7 cellular contexts compared by ENCODE assay signal in the genomic region with DNA sequence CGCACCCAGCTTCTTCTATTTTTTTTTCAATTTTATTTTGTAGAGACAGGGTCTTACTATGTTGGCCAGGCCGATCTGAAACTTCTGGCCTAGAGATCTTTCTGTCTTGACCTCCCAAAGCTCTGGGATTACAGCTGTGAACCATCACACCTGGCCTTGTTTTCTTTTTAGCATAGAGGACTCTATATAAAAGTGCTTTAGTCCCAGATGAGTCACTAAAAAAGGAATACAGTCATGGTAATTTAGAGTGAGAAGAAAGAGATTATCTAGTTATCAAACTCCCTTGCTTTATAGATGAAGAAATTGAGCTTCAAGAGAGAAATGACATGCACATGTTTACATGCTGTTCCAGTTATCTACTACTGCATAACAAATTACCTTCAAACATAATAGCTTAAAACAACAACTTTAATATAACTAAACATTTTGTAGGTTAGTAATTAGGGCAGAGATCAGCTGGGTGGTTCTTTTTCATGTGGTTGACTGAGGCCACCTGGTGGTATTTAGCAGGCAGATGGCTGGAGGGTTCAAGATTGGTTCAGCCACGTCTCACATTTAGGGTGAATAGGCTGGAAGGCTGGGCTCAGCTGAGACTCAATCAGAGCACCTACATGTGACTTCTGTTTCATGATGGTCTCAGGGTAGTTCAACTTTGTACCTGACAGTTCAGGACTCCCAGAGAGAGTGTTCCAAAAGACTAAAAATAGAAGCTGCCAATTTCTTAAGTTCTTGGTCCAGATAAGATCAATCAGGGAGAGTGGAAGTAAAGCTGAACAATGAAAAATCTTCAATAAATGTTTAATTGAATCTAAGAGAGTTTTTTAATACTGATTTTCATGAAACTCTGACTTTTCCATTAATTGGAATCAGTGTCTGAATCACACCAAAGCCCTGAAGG. TPM values are rescaled to one million over a fixed set of nuclear protein-coding genes. Genes with fewer than 3 reads are reported as not detected.
DNase-seq lines count a peak whose midpoint lies in the region; ATAC-seq, FAIRE-seq and TF ChIP-seq lines count a peak whose summit lies in the region.

No MANE protein-coding gene starts in this region.

- peaks cover 2% of the 10 kb centered on the region for H3K4me1 Mint-ChIP-seq in activated CD4-positive, alpha-beta T cell treated with anti-CD3 and anti-CD28 coated beads, Interleukin-2, amount 10 ng/mL, durations not matched to agents 7 days and 5 days

- H3K9me3 ChIP-seq in GM23248 (ENCODE audit: low read depth) (no peaks in the 10 kb centered on the region), psoas muscle (no peaks in the 10 kb centered on the region)

- POLR2A ChIA-PET in activated CD4-positive, alpha-beta T cell treated with anti-CD3 and anti-CD28 coated beads, Interleukin-2, amount 10 ng/mL, durations not matched to agents 7 days and 5 days (lab: Charles Lee) = no interaction called here

- H3K27me3 ChIP-seq in GM23248 (replicated peaks; ENCODE audit: insufficient read depth) (peaks cover 10% of the 10 kb centered on the region), psoas muscle (ENCODE audit: insufficient read depth in 3 of 3, low read length in 2 of 3) (no peaks in the 10 kb centered on the region)

- DNase-seq in GM23248 (peak; percentile 61), NCI-H2196 (lab: John Stamatoyannopoulos, UW; ENCODE audit: unreplicated experiment) (peak; percentile 36), fibroblast of the aortic adventitia (ENCODE audit: low read depth) (peak; percentile 45), psoas muscle (no peak)
- peak; percentile 58 for DNase-seq in activated CD4-positive, alpha-beta T cell treated with anti-CD3 and anti-CD28 coated beads, Interleukin-2, amount 10 ng/mL, durations not matched to agents 7 days and 5 days

- H3K36me3 ChIP-seq in GM23248 (ENCODE audit: low read depth) = no peaks in the 10 kb centered on the region
- H3K36me3 ChIP-seq in psoas muscle (ENCODE audit: insufficient read depth in 1 of 2, low read depth in 1 of 2) = no peaks in the 10 kb centered on the region

- FAIRE-seq in G401.6 (lab: Jason Lieb, UNC) = peak; percentile 58

- H3K27ac Mint-ChIP-seq in activated CD4-positive, alpha-beta T cell treated with anti-CD3 and anti-CD28 coated beads, Interleukin-2, amount 10 ng/mL, durations not matched to agents 7 days and 5 days = no peak overlapping the region

- no peaks in the 10 kb centered on the region for H3F3A ChIP-seq in GM23248 (ENCODE audit: insufficient read depth)

- H2AFZ ChIP-seq in GM23248 = no peak overlapping the region

- CTCF ChIA-PET in activated CD4-positive, alpha-beta T cell treated with anti-CD3 and anti-CD28 coated beads, Interleukin-2, amount 10 ng/mL, durations not matched to agents 7 days and 5 days (lab: Charles Lee) = interaction anchor here (0.7 to 2.3 kb wide), 14 partner anchors 9 to 203 kb away, joined by 3 to 11 read pairs (median 4); a partner anchor contains a TSS

- H3K27ac ChIP-seq in GM23248 = no peak overlapping the region
- H3K27ac ChIP-seq in psoas muscle = no peak overlapping the region

- intact Hi-C loops in psoas muscle (cut with DNase I) = loop anchor here (5.0 to 10.0 kb wide), 2 partner anchors 40 to 207 kb away; no protein-coding TSS in a partner anchor

- peaks cover 31% of the 10 kb centered on the region for H3K27me3 Mint-ChIP-seq in activated CD4-positive, alpha-beta T cell treated with anti-CD3 and anti-CD28 coated beads, Interleukin-2, amount 10 ng/mL, durations not matched to agents 7 days and 5 days

- in situ Hi-C loops in GM23248 (cut with MboI) = no loop called here

- TF ChIP-seq CTCF in fibroblast of the aortic adventitia (IDR thresholded peaks at IDR 0.05; ENCODE audit: insufficient read depth, low read length) (peak; percentile 53), psoas muscle (IDR thresholded peaks at IDR 0.05) (peak; percentile 36)

- no peaks in the 10 kb centered on the region for H3K36me3 Mint-ChIP-seq in activated CD4-positive, alpha-beta T cell treated with anti-CD3 and anti-CD28 coated beads, Interleukin-2, amount 10 ng/mL, durations not matched to agents 7 days and 5 days (ENCODE audit: low read depth)

- no peaks in the 10 kb centered on the region for H4K20me1 ChIP-seq in GM23248 (ENCODE audit: insufficient read depth)

- no peak overlapping the region for H3K4me3 ChIP-seq in GM23248
- H3K4me3 ChIP-seq in fibroblast of the aortic adventitia (ENCODE audit: low read depth, low read length) = no peak overlapping the region
- no peak overlapping the region for H3K4me3 ChIP-seq in psoas muscle

- ATAC-seq in psoas muscle = peak; percentile 49 to 70 (median 61)
- no peak for ATAC-seq in HG03108 (IDR thresholded peaks at IDR 0.05; ENCODE audit: unreplicated experiment)

- H3K4me3 Mint-ChIP-seq in activated CD4-positive, alpha-beta T cell treated with anti-CD3 and anti-CD28 coated beads, Interleukin-2, amount 10 ng/mL, durations not matched to agents 7 days and 5 days = no peak overlapping the region

- no peaks in the 10 kb centered on the region for H3K79me2 ChIP-seq in GM23248 (ENCODE audit: insufficient read depth)

- 48 to 53% methylated on average over 3 of the region's 3 CpGs for WGBS in GM23248 (ENCODE audit: low coverage in 1 of 2, low lambda C conversion rate in 2 of 2, missing lambda C conversion rate in 2 of 2), 2 experiments
- 52 to 60% (median 60%) methylated on average over 3 of the region's 3 CpGs for WGBS in psoas muscle, 3 donors

- H3K4me1 ChIP-seq in GM23248 (ENCODE audit: insufficient read depth) (no peaks in the 10 kb centered on the region), psoas muscle (no peaks in the 10 kb centered on the region)

- H3K9me2 ChIP-seq in GM23248 (ENCODE audit: insufficient read depth) = no peaks in the 10 kb centered on the region

- no peaks in the 10 kb centered on the region for H3K9me3 Mint-ChIP-seq in activated CD4-positive, alpha-beta T cell treated with anti-CD3 and anti-CD28 coated beads, Interleukin-2, amount 10 ng/mL, durations not matched to agents 7 days and 5 days

- no peak overlapping the region for H3K4me2 ChIP-seq in GM23248 (ENCODE audit: unreplicated experiment)

- H3K9ac ChIP-seq in GM23248 = no peak overlapping the region

RNA-seq across cellular contexts. Expression of a gene that starts 16.9 kb away (rescaled TPM):
- total RNA-seq in GM23248 (2014; rRNA removed; shearing (Covaris generic)) = 10.9 and 14.1 TPM in 2 replicates
- polyA plus RNA-seq in GM23248 (2016; fragmentation: Nextera tagmentation; extraction: Ambion mirVana) = 17.6 and 21.4 TPM in 2 replicates
- total RNA-seq in activated CD4-positive, alpha-beta T cell treated with anti-CD3 and anti-CD28 coated beads, Interleukin-2, amount 10 ng/mL, durations not matched to agents 7 days and 5 days = 10 to 100 TPM; 49.9 to 56.7 TPM
- total RNA-seq in fibroblast of the aortic adventitia (ENCODE audit: low replicate concordance) = 8.6 and 14.0 TPM in 2 replicates
- total RNA-seq in psoas muscle = 10 to 100 TPM in 1 of 4 donors, 1 to 10 TPM in 3; 6.6 to 10.6 (median 8.3) TPM
- polyA plus RNA-seq in psoas muscle = 1 to 10 TPM; 4.1 to 7.6 (median 5.0) TPM

Comparison
In these comparisons a context has a peak if more than half of its experiments do, and no peak if none do; other contexts are left out.
1. DNase-seq: peak in GM23248 (single experiment), NCI-H2196 (single experiment), activated CD4-positive, alpha-beta T cell treated with anti-CD3 and anti-CD28 coated beads, Interleukin-2, amount 10 ng/mL, durations not matched to agents 7 days and 5 days (single experiment) and fibroblast of the aortic adventitia (single experiment); none in psoas muscle (0 of 2).